In the genomic region with DNA sequence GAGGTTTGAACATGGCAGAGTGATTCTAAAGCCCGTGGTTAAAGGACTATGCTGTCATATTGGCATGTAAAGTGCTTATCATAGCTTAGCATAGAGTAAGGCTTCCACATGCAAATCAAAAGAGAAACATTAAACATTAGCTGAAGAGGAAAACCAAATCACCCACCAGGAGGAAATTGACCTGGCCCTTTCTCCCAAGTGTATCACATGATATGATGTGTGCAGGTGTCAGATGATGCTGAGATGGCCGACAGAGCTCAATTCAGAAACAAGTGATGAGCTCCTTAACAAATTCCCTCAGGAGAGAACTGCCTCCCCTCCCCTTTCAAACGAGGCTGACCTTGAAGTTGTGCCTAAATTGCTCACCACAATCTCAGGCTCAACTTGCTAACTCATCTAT, we compare ENCODE assay signal across 8 cellular contexts.
DNase-seq lines count a peak whose midpoint lies in the region; ATAC-seq and TF ChIP-seq lines count a peak whose summit lies in the region.

No MANE protein-coding gene starts in this region.

- H3K4me1 Mint-ChIP-seq in immature natural killer cell (peaks cover 51 to 67% of the 10 kb centered on the region in 2 donors), endodermal cell (peaks cover 11% of the 10 kb centered on the region)

- H3K27me3 Mint-ChIP-seq in immature natural killer cell (ENCODE audit: low read depth in 3 of 3) (no peaks in the 10 kb centered on the region), endodermal cell (ENCODE audit: insufficient read depth) (no peaks in the 10 kb centered on the region)

- no peaks in the 10 kb centered on the region for H3K27me3 ChIP-seq in endodermal cell (ENCODE audit: control insufficient read depth, insufficient read depth, low read length, poor library complexity, severe bottlenecking)

- WGBS in endodermal cell (ENCODE audit: insufficient coverage in 1 of 2, insufficient read length in 1 of 2), 2 experiments: 50 to 79% methylated on average over 2 to 3 of the region's 3 CpGs

- ATAC-seq in GM19463 (IDR thresholded peaks at IDR 0.05; ENCODE audit: unreplicated experiment) (peak; percentile 35), HG03521 (IDR thresholded peaks at IDR 0.05; ENCODE audit: unreplicated experiment) (peak; percentile 27)

- no peaks in the 10 kb centered on the region for H3K36me3 ChIP-seq in endodermal cell (ENCODE audit: control insufficient read depth, insufficient read depth, low read length)

- no peak overlapping the region for H3K27ac ChIP-seq in endodermal cell (ENCODE audit: low read depth, low read length)

- H3K27ac Mint-ChIP-seq in immature natural killer cell (peak overlapping the region; percentile 65 to 92 (median 78)), endodermal cell (no peak overlapping the region)

- peaks cover 3% of the 10 kb centered on the region for H3K4me1 ChIP-seq in endodermal cell (ENCODE audit: control insufficient read depth, insufficient read depth, low read length)

- TF ChIP-seq CTCF in endodermal cell (conservative IDR thresholded peaks at IDR 0.05): no peak

- H3K9me3 ChIP-seq in endodermal cell (ENCODE audit: control insufficient read depth, low read length): no peaks in the 10 kb centered on the region

- H3K36me3 Mint-ChIP-seq in immature natural killer cell (peaks cover 0 to 10% (median 0%) of the 10 kb centered on the region in 3 donors), endodermal cell (ENCODE audit: low read depth) (no peaks in the 10 kb centered on the region)

- DNase-seq in immature natural killer cell: peak; percentile 23 to 34 (median 23)
- DNase-seq in endodermal cell: no peak
- DNase-seq in superior temporal gyrus (ENCODE audit: extremely low spot score): no peak
- DNase-seq in iPS-NIHi11 (ENCODE audit: low spot score): no peak
- no peak for DNase-seq in midbrain (lab: John Stamatoyannopoulos, UW)

- H3K9ac ChIP-seq in endodermal cell (ENCODE audit: extremely low read depth, low read length, poor library complexity, severe bottlenecking): no peak overlapping the region

- H3K4me3 Mint-ChIP-seq in immature natural killer cell: peak overlapping the region; percentile 64 to 80 (median 71)
- H3K4me3 Mint-ChIP-seq in endodermal cell: no peak overlapping the region

- H3K4me3 ChIP-seq in GM08714 (ENCODE audit: low read length) (peak overlapping the region; percentile 93), endodermal cell (ENCODE audit: low read length) (no peak overlapping the region)

- H3K9me3 Mint-ChIP-seq in immature natural killer cell (peaks cover 0 to 8% (median 0%) of the 10 kb centered on the region in 6 donors), endodermal cell (no peaks in the 10 kb centered on the region)

Comparison
In these comparisons a context has a peak if more than half of its experiments do, and no peak if none do; other contexts are left out.
1. DNase-seq: peak in immature natural killer cell (3 of 3); none in endodermal cell (single experiment), superior temporal gyrus (single experiment), iPS-NIHi11 (single experiment) and midbrain (single experiment).